Comparison of ENCODE assay signal across 1 cellular context in the genomic region with DNA sequence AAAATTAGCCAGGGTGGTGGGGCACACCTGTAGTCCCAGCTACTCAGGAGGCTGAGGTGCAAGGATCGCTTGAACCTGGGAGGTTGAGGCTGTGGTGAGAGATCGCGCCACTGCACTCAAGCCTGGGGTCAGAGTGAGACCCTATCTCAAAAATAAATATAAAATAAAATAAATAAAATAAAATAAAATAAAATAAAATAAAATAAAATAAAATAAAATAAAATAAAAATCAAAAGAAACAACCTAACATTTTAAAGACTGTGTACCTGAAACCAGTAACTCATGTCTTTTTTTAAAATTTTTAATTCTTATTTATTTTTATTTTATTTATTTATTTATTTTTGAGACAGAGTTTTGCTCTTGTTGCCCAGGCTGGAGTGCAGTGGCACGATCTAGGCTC. TPM values are rescaled to one million over a fixed set of nuclear protein-coding genes. Genes with fewer than 3 reads are reported as not detected.
"Had no signal": no experiment of that assay in that cellular context is flagged by ENCODE, and none has a peak within 500 bp of the region (broad histone marks: within the 10 kb centered on the region; RNA-seq: fewer than 3 reads in every experiment).

No MANE protein-coding gene starts in this region.

RNA-seq across cellular contexts. Expression of a gene that starts 7.7 kb away (rescaled TPM):
- total RNA-seq: activated B cell treated with CpG ODN at 0.5 μM for 24 hours had no signal
